Comparison of ENCODE assay signal across 25 cellular contexts in genomic region chr5:9408964-9409363, GRCh38.
DNase-seq lines count a peak whose midpoint lies in the region; ATAC-seq and TF ChIP-seq lines count a peak whose summit lies in the region.
"Had no signal": no experiment of that assay in that cellular context is flagged by ENCODE, and none has a peak within 500 bp of the region (broad histone marks: within the 10 kb centered on the region; RNA-seq: fewer than 3 reads in every experiment).

No MANE protein-coding gene starts in this region.

- H3K4me3 Mint-ChIP-seq in endodermal cell = no peak overlapping the region
- H3K4me3 Mint-ChIP-seq in HFFc6 = no peak overlapping the region
- H3K4me3 Mint-ChIP-seq: activated CD4-positive, alpha-beta memory T cell treated with anti-CD3 and anti-CD28 coated beads, Interleukin-2, amount 10 ng/mL, durations not matched to agents 7 days and 5 days; CD14-positive monocyte; effector memory CD8-positive, alpha-beta T cell; stimulated activated naive CD8-positive, alpha-beta T cell treated with anti-CD3 and anti-CD28 coated beads, Interleukin-15, Interleukin-2, amounts not matched to agents 100 ng/mL and 50 ng/mL, for 24 hours had no signal

- H3K4me1 ChIP-seq in body of pancreas = peaks cover 57% of the 10 kb centered on the region
- H3K4me1 ChIP-seq in endodermal cell (ENCODE audit: control insufficient read depth, insufficient read depth, low read length) = no peaks in the 10 kb centered on the region
- H3K4me1 ChIP-seq in spleen = no peaks in the 10 kb centered on the region
- H3K4me1 ChIP-seq: left lung, tibial artery had no signal

- TF ChIP-seq CTCF in body of pancreas (IDR thresholded peaks at IDR 0.05) = peak in 1 of 7 experiments; percentile 11
- TF ChIP-seq CTCF in endodermal cell (conservative IDR thresholded peaks at IDR 0.05) = no peak
- TF ChIP-seq CTCF in spleen (IDR thresholded peaks at IDR 0.05 in 8 of 11, conservative IDR thresholded peaks at IDR 0.05 in 3 of 11) = no peak
- no peak for TF ChIP-seq CTCF in HFFc6 (IDR thresholded peaks at IDR 0.05)

- H3K36me3 ChIP-seq in body of pancreas (replicated peaks in 1 of 2; ENCODE audit: insufficient read depth in 1 of 2, low read depth in 2 of 2) = no peaks in the 10 kb centered on the region
- peaks cover 30% of the 10 kb centered on the region for H3K36me3 ChIP-seq in endodermal cell (ENCODE audit: control insufficient read depth, insufficient read depth, low read length)
- H3K36me3 ChIP-seq in spleen = no peaks in the 10 kb centered on the region
- H3K36me3 ChIP-seq: left lung, tibial artery had no signal

- H3K4me3 ChIP-seq in body of pancreas = no peak overlapping the region
- H3K4me3 ChIP-seq in endodermal cell (ENCODE audit: low read length) = no peak overlapping the region
- no peak overlapping the region for H3K4me3 ChIP-seq in spleen
- H3K4me3 ChIP-seq: left lung, tibial artery had no signal

- ATAC-seq in GM18907 (IDR thresholded peaks at IDR 0.05; ENCODE audit: unreplicated experiment) (peak; percentile 47), HG03095 (IDR thresholded peaks at IDR 0.05; ENCODE audit: unreplicated experiment) (peak; percentile 15), body of pancreas (peak; percentile 85), left lobe of liver (peak; percentile 83), GM21723 (IDR thresholded peaks at IDR 0.05; ENCODE audit: unreplicated experiment) (no peak)
- ATAC-seq: activated CD4-positive, CD25-positive, alpha-beta regulatory T cell treated with anti-CD3 and anti-CD28 coated beads, Interleukin-2, amount 50 U/mL, for 24 hours; effector memory CD8-positive, alpha-beta T cell; left lung had no signal

- H3K9me3 ChIP-seq in body of pancreas (no peaks in the 10 kb centered on the region), endodermal cell (ENCODE audit: control insufficient read depth, low read length) (no peaks in the 10 kb centered on the region), spleen (no peaks in the 10 kb centered on the region)
- H3K9me3 ChIP-seq: left lung, tibial artery had no signal

- H3K27me3 ChIP-seq in body of pancreas (no peaks in the 10 kb centered on the region), endodermal cell (ENCODE audit: control insufficient read depth, insufficient read depth, low read length, poor library complexity, severe bottlenecking) (no peaks in the 10 kb centered on the region), spleen (replicated peaks in 1 of 7) (no peaks in the 10 kb centered on the region)
- H3K27me3 ChIP-seq: left lung, tibial artery had no signal

- H3K9me3 Mint-ChIP-seq in endodermal cell = no peaks in the 10 kb centered on the region
- no peaks in the 10 kb centered on the region for H3K9me3 Mint-ChIP-seq in HFFc6
- H3K9me3 Mint-ChIP-seq: stimulated activated naive CD8-positive, alpha-beta T cell treated with anti-CD3 and anti-CD28 coated beads, Interleukin-15, Interleukin-2, amounts not matched to agents 100 ng/mL and 50 ng/mL, for 24 hours had no signal

- H3K36me3 Mint-ChIP-seq in endodermal cell (ENCODE audit: low read depth) = peaks cover 2% of the 10 kb centered on the region
- H3K36me3 Mint-ChIP-seq in HFFc6 (ENCODE audit: low read depth) = peaks cover 17% of the 10 kb centered on the region
- H3K36me3 Mint-ChIP-seq: CD14-positive monocyte had no signal

- intact Hi-C loops in body of pancreas (cut with DNase I) (no loop called here), spleen (cut with DNase I; ENCODE audit: low total_unique reads) (no loop called here)

- no peak overlapping the region for H3K9ac ChIP-seq in endodermal cell (ENCODE audit: extremely low read depth, low read length, poor library complexity, severe bottlenecking)
- H3K9ac ChIP-seq: KMS-11 had no signal

- WGBS in body of pancreas, 2 donors = 19 to 20% methylated on average over 5 of the region's 5 CpGs
- 92 to 96% methylated on average over 5 of the region's 5 CpGs for WGBS in endodermal cell (ENCODE audit: insufficient coverage in 1 of 2, insufficient read length in 1 of 2), 2 experiments
- 87 to 91% (median 89%) methylated on average over 5 of the region's 5 CpGs for WGBS in spleen, 5 donors

- H3K27ac ChIP-seq in body of pancreas = peak overlapping the region; percentile 78 to 91 (median 88)
- H3K27ac ChIP-seq in endodermal cell (ENCODE audit: low read depth, low read length) = no peak overlapping the region
- no peak overlapping the region for H3K27ac ChIP-seq in spleen
- H3K27ac ChIP-seq: KMS-11, left lung, tibial artery had no signal

- TF ChIP-seq POLR2A in body of pancreas (IDR thresholded peaks at IDR 0.05) (no peak), spleen (IDR thresholded peaks at IDR 0.05) (no peak)

- DNase-seq in body of pancreas = peak; percentile 51 to 79 (median 58)
- peak; percentile 61 for DNase-seq in left lobe of liver (ENCODE audit: low spot score)
- DNase-seq in endodermal cell = no peak
- no peak for DNase-seq in spleen
- no peak for DNase-seq in HFFc6
- DNase-seq: activated CD4-positive, alpha-beta memory T cell treated with anti-CD3 and anti-CD28 coated beads, Interleukin-2, amount 10 ng/mL, durations not matched to agents 7 days and 5 days; activated effector memory CD4-positive, alpha-beta T cell treated with Interleukin-2 at 50 U/mL for 16 hours; DMS 273 treated with DMSO at 0.1 percent for 48 hours; effector memory CD8-positive, alpha-beta T cell; glutamatergic neuron; GOT3; left lung; NCI-H187 treated with DMSO at 0.1 percent for 48 hours; NCI-H2227 treated with DMSO at 0.1 percent for 48 hours; NCI-H82; SHP77; stimulated activated CD4-positive, alpha-beta T cell treated with anti-CD3 and anti-CD28 coated beads, Interleukin-4, amount 100 ng/mL, for 24 hours; tibial artery had no signal

- H3K27ac Mint-ChIP-seq in endodermal cell (no peak overlapping the region), HFFc6 (no peak overlapping the region)
- H3K27ac Mint-ChIP-seq: activated CD4-positive, alpha-beta memory T cell treated with anti-CD3 and anti-CD28 coated beads, Interleukin-2, amount 10 ng/mL, durations not matched to agents 7 days and 5 days; CD14-positive monocyte; effector memory CD8-positive, alpha-beta T cell; stimulated activated naive CD8-positive, alpha-beta T cell treated with anti-CD3 and anti-CD28 coated beads, Interleukin-15, Interleukin-2, amounts not matched to agents 100 ng/mL and 50 ng/mL, for 24 hours had no signal

- no peaks in the 10 kb centered on the region for H3K27me3 Mint-ChIP-seq in endodermal cell (ENCODE audit: insufficient read depth)
- no peaks in the 10 kb centered on the region; the same call in 1 of the 2 replicates for H3K27me3 Mint-ChIP-seq in HFFc6 (ENCODE audit: insufficient read depth)
- H3K27me3 Mint-ChIP-seq: activated CD4-positive, alpha-beta memory T cell treated with anti-CD3 and anti-CD28 coated beads, Interleukin-2, amount 10 ng/mL, durations not matched to agents 7 days and 5 days; effector memory CD8-positive, alpha-beta T cell; stimulated activated naive CD8-positive, alpha-beta T cell treated with anti-CD3 and anti-CD28 coated beads, Interleukin-15, Interleukin-2, amounts not matched to agents 100 ng/mL and 50 ng/mL, for 24 hours had no signal

- H3K4me1 Mint-ChIP-seq in endodermal cell (peaks cover 8% of the 10 kb centered on the region), HFFc6 (ENCODE audit: low read depth) (0 out of 2 replicates have a peak, but pooled peaks cover 4% of the 10 kb centered on the region)
- H3K4me1 Mint-ChIP-seq: activated CD4-positive, alpha-beta memory T cell treated with anti-CD3 and anti-CD28 coated beads, Interleukin-2, amount 10 ng/mL, durations not matched to agents 7 days and 5 days; CD14-positive monocyte had no signal

Comparison
In these comparisons a context has a peak if more than half of its experiments do, and no peak if none do; other contexts are left out.
1. DNase-seq: peak in body of pancreas (4 of 4) and left lobe of liver (single experiment); none in endodermal cell (single experiment), spleen (single experiment) and HFFc6 (single experiment).
2. H3K27ac ChIP-seq: peak in body of pancreas (4 of 4); none in endodermal cell (single experiment) and spleen (0 of 8).